Comparison of ENCODE assay signal across 19 cellular contexts in genomic region chr20:24980321-24981053, GRCh38. TPM values are rescaled to one million over a fixed set of nuclear protein-coding genes. Genes with fewer than 3 reads are reported as not detected.
DNase-seq lines count a peak whose midpoint lies in the region; ATAC-seq and TF ChIP-seq lines count a peak whose summit lies in the region.
"Had no signal": no experiment of that assay in that cellular context is flagged by ENCODE, and none has a peak within 500 bp of the region (broad histone marks: within the 10 kb centered on the region; RNA-seq: fewer than 3 reads in every experiment).

No MANE protein-coding gene starts in this region.

- ATAC-seq in Right ventricle myocardium superior (ENCODE audit: poor library complexity), result no peak
- no peak for ATAC-seq in lower lobe of right lung
- ATAC-seq in left colon, result no peak
- ATAC-seq: naive thymus-derived CD8-positive, alpha-beta T cell; stimulated activated memory B cell treated with anti-CD40 and anti-IgM and Interleukin-4, amounts not matched to agents 10 μg/mL and 1 μg/mL and 100 μg/mL, for 72 hours had no signal

- no peak overlapping the region for H2AFZ ChIP-seq in mesenchymal stem cell (ENCODE audit: low read depth, low read length)

- no peak overlapping the region for H3K18ac ChIP-seq in mesenchymal stem cell (ENCODE audit: low read depth in 1 of 2, low read length in 2 of 2)

- H3K23ac ChIP-seq in mesenchymal stem cell (ENCODE audit: low read length in 2 of 2), result no peak overlapping the region

- no peak overlapping the region for H4K91ac ChIP-seq in mesenchymal stem cell (ENCODE audit: low read length)

- no peak overlapping the region for H3K27ac ChIP-seq in right atrium auricular region
- H3K27ac ChIP-seq in cingulate gyrus (ENCODE audit: low read depth, low read length), result peak overlapping the region; percentile 35
- H3K27ac ChIP-seq in lower lobe of right lung, result no peak overlapping the region
- no peak overlapping the region for H3K27ac ChIP-seq in mesenchymal stem cell (ENCODE audit: low read length, poor library complexity, severe bottlenecking)
- H3K27ac ChIP-seq: brain microvascular endothelial cell, epithelial cell of prostate, tibial artery had no signal

- no peak overlapping the region for H2BK5ac ChIP-seq in mesenchymal stem cell (ENCODE audit: low read depth, low read length, poor library complexity, severe bottlenecking)

- H3K9ac ChIP-seq in mesenchymal stem cell (ENCODE audit: low read length), result no peak overlapping the region

- DNase-seq in right atrium auricular region (ENCODE audit: low spot score), result peak; percentile 55
- DNase-seq in Right ventricle myocardium superior, result no peak
- peak; percentile 59 for DNase-seq in lower lobe of right lung
- no peak for DNase-seq in left colon
- no peak for DNase-seq in mesenchymal stem cell
- DNase-seq in NCI-H524 treated with DMSO at 0.1 percent for 48 hours (lab: John Stamatoyannopoulos, UW), result no peak
- DNase-seq: activated CD4-positive, alpha-beta T cell treated with anti-CD3 and anti-CD28 coated beads, Interleukin-2, amount 50 U/mL, for 1 hour; activated naive CD8-positive, alpha-beta T cell treated with anti-CD3 and anti-CD28 coated beads, Interleukin-2, amount 50 U/mL, for 24 hours; brain microvascular endothelial cell; cortex of kidney; foreskin fibroblast; kidney; NCI-H1436; NCI-H526 treated with DMSO at 0.1 percent for 48 hours; tibial artery had no signal

- WGBS in mesenchymal stem cell, result 97% methylated on average over 32 of the region's 33 CpGs

- H2AK5ac ChIP-seq in mesenchymal stem cell (ENCODE audit: low read length, severe bottlenecking), result no peak overlapping the region

- no peak overlapping the region for H2BK15ac ChIP-seq in mesenchymal stem cell (ENCODE audit: low read depth, poor library complexity, severe bottlenecking)

- no peak overlapping the region for H2BK120ac ChIP-seq in mesenchymal stem cell (ENCODE audit: low read depth, low read length)

- intact Hi-C loops in Right ventricle myocardium superior (cut with DNase I), result no loop called here
- intact Hi-C loops in lower lobe of right lung (cut with DNase I), result no loop called here
- intact Hi-C loops in left colon (cut with DNase I, micrococcal nuclease), result no loop called here

- H3K4me3 ChIP-seq in right atrium auricular region (no peak overlapping the region), lower lobe of right lung (no peak overlapping the region), mesenchymal stem cell (ENCODE audit: insufficient read depth in 1 of 2, low read depth in 1 of 2, low read length in 2 of 2) (no peak overlapping the region)
- H3K4me3 ChIP-seq: tibial artery had no signal

- no peak overlapping the region for H3K4ac ChIP-seq in mesenchymal stem cell (ENCODE audit: low read depth in 1 of 2, low read length in 2 of 2)

- peaks cover 20% of the 10 kb centered on the region for H3K36me3 ChIP-seq in right atrium auricular region
- peaks cover 52% of the 10 kb centered on the region for H3K36me3 ChIP-seq in lower lobe of right lung
- peaks cover 43 to 47% of the 10 kb centered on the region in 2 experiments for H3K36me3 ChIP-seq in mesenchymal stem cell (ENCODE audit: control insufficient read depth in 1 of 2, insufficient read depth in 2 of 2, low read depth in 1 of 2, low read length in 2 of 2)

- H3K27me3 ChIP-seq in right atrium auricular region (no peaks in the 10 kb centered on the region), lower lobe of right lung (ENCODE audit: low read depth) (no peaks in the 10 kb centered on the region), mesenchymal stem cell (ENCODE audit: control insufficient read depth in 1 of 2, insufficient read depth in 1 of 2, low read length in 2 of 2) (no peaks in the 10 kb centered on the region)
- H3K27me3 ChIP-seq: brain microvascular endothelial cell, tibial artery had no signal

- H3K9me3 ChIP-seq in right atrium auricular region (peaks cover 0 to 1% of the 10 kb centered on the region in 2 donors), lower lobe of right lung (peaks cover 5% of the 10 kb centered on the region), mesenchymal stem cell (ENCODE audit: control insufficient read depth, low read length) (peaks cover 4% of the 10 kb centered on the region)
- H3K9me3 ChIP-seq: tibial artery had no signal

- H3K79me1 ChIP-seq in mesenchymal stem cell (replicated peaks; ENCODE audit: low read length, poor library complexity, severe bottlenecking), result peaks cover 53% of the 10 kb centered on the region

- H2BK12ac ChIP-seq in mesenchymal stem cell (ENCODE audit: low read length in 2 of 2), result no peak overlapping the region

- TF ChIP-seq CTCF in right atrium auricular region (IDR thresholded peaks at IDR 0.05) (no peak), lower lobe of right lung (IDR thresholded peaks at IDR 0.05) (no peak)

- H3K14ac ChIP-seq in mesenchymal stem cell (ENCODE audit: low read length in 2 of 2), result no peak overlapping the region

- H4K8ac ChIP-seq in mesenchymal stem cell (ENCODE audit: low read length), result no peak overlapping the region

- H3K4me1 ChIP-seq in right atrium auricular region (peaks cover 0 to 14% of the 10 kb centered on the region in 2 donors), lower lobe of right lung (peaks cover 23% of the 10 kb centered on the region), mesenchymal stem cell (ENCODE audit: control insufficient read depth, insufficient read depth, low read depth, low read length) (no peaks in the 10 kb centered on the region)
- H3K4me1 ChIP-seq: tibial artery had no signal

- H3K4me2 ChIP-seq in mesenchymal stem cell (ENCODE audit: low read length, poor library complexity, severe bottlenecking), result no peak overlapping the region

RNA-seq across cellular contexts. Expression of gene APMAP, which starts 12.1 kb away (rescaled TPM):
- total RNA-seq in right atrium auricular region (10 to 100 TPM; 30.3 to 30.5 TPM), Right ventricle myocardium superior (23.2 TPM), lower lobe of right lung (82.9 TPM), left colon (10 to 100 TPM; 44.5 to 53.4 TPM)
- polyA plus RNA-seq in mesenchymal stem cell (2013, experiment 1 of 2), result 103 TPM
- 103 TPM for polyA plus RNA-seq in mesenchymal stem cell (2013, experiment 2 of 2)

RNA-seq across cellular contexts. Expression of gene CST7, which starts 31.4 kb away (rescaled TPM):
- total RNA-seq in right atrium auricular region (1 to 10 TPM; 2.7 to 3.2 TPM), Right ventricle myocardium superior (0.48 TPM), lower lobe of right lung (11.7 TPM), left colon (1 to 10 TPM in 1 of 2 donors, under 1 TPM in 1; 0.85 to 1.8 TPM)
- polyA plus RNA-seq in mesenchymal stem cell (2013, experiment 1 of 2), result not detected
- not detected for polyA plus RNA-seq in mesenchymal stem cell (2013, experiment 2 of 2)

Comparison
In these comparisons a context has a peak if more than half of its experiments do, and no peak if none do; other contexts are left out.
1. DNase-seq: peak in right atrium auricular region (single experiment) and lower lobe of right lung (single experiment); none in Right ventricle myocardium superior (single experiment), left colon (0 of 2), mesenchymal stem cell (single experiment) and NCI-H524 treated with DMSO at 0.1 percent for 48 hours (single experiment).